ENCODE assay signal across 29 cellular contexts in genomic region chr2:70603066-70603465, GRCh38. TPM values are rescaled to one million over a fixed set of nuclear protein-coding genes. Genes with fewer than 3 reads are reported as not detected.
A peak's percentile ranks its signal among the peaks of the same experiment; 100 is the strongest.
DNase-seq lines count a peak whose midpoint lies in the region; ATAC-seq, FAIRE-seq and TF ChIP-seq lines count a peak whose summit lies in the region.
"Had no signal": no experiment of that assay in that cellular context is flagged by ENCODE, and none has a peak within 500 bp of the region (broad histone marks: within the 10 kb centered on the region; RNA-seq: fewer than 3 reads in every experiment).

No MANE protein-coding gene starts in this region.

- no peaks in the 10 kb centered on the region for H3F3A ChIP-seq in MM.1S (ENCODE audit: insufficient read depth, low read length)

- no peak for TF ChIP-seq CTCF in A549 (IDR thresholded peaks at IDR 0.05)
- peak; percentile 15 for TF ChIP-seq CTCF in MM.1S (IDR thresholded peaks at IDR 0.05; ENCODE audit: low read length)
- peak; percentile 41 for TF ChIP-seq CTCF in endodermal cell (conservative IDR thresholded peaks at IDR 0.05)

- no peaks in the 10 kb centered on the region for H3K79me2 ChIP-seq in MM.1S (ENCODE audit: low read length)

- peaks cover 2% of the 10 kb centered on the region for H3K27me3 Mint-ChIP-seq in endodermal cell (ENCODE audit: insufficient read depth)

- H4K20me1 ChIP-seq in BLaER1 (no peaks in the 10 kb centered on the region), MM.1S (ENCODE audit: insufficient read depth, low read length) (no peaks in the 10 kb centered on the region)

- no peak overlapping the region for H3K4me3 ChIP-seq in A549
- H3K4me3 ChIP-seq in BLaER1, result no peak overlapping the region
- H3K4me3 ChIP-seq in MM.1S (ENCODE audit: low read length), result no peak overlapping the region
- no peak overlapping the region for H3K4me3 ChIP-seq in endodermal cell (ENCODE audit: low read length)
- H3K4me3 ChIP-seq: ascending aorta, cardiac muscle cell, gastrocnemius medialis, left ventricle myocardium inferior, thoracic aorta, vagina had no signal

- H3K9me3 Mint-ChIP-seq in endodermal cell, result no peaks in the 10 kb centered on the region
- H3K9me3 Mint-ChIP-seq: activated CD4-positive, alpha-beta memory T cell treated with anti-CD3 and anti-CD28 coated beads, Interleukin-2, amount 10 ng/mL, durations not matched to agents 7 days and 5 days; stimulated activated naive CD8-positive, alpha-beta T cell treated with anti-CD3 and anti-CD28 coated beads, Interleukin-15, Interleukin-2, amounts not matched to agents 100 ng/mL and 50 ng/mL, for 24 hours had no signal

- peak; percentile 39 for FAIRE-seq in A549 (lab: Jason Lieb, UNC)
- FAIRE-seq: GM19239, islet of Langerhans had no signal

- H3K9me2 ChIP-seq in MM.1S (replicated peaks; ENCODE audit: insufficient read depth, low read length), result no peaks in the 10 kb centered on the region

- H3K4me1 Mint-ChIP-seq in endodermal cell, result no peaks in the 10 kb centered on the region

- H3K9ac ChIP-seq in BLaER1, result no peak overlapping the region
- H3K9ac ChIP-seq in MM.1S (ENCODE audit: low read length), result no peak overlapping the region
- H3K9ac ChIP-seq in endodermal cell (ENCODE audit: extremely low read depth, low read length, poor library complexity, severe bottlenecking), result no peak overlapping the region

- no peaks in the 10 kb centered on the region for H3K36me3 Mint-ChIP-seq in endodermal cell (ENCODE audit: low read depth)
- H3K36me3 Mint-ChIP-seq: activated naive CD8-positive, alpha-beta T cell treated with anti-CD3 and anti-CD28 coated beads, Interleukin-2, amount 10 ng/mL, durations not matched to agents 7 days and 5 days had no signal

- H3K9me3 ChIP-seq in A549 (peaks cover 5% of the 10 kb centered on the region; the same call in 1 of the 3 replicates), BLaER1 (peaks cover 8% of the 10 kb centered on the region), MM.1S (replicated peaks; ENCODE audit: insufficient read depth, low read length) (no peaks in the 10 kb centered on the region), endodermal cell (ENCODE audit: control insufficient read depth, low read length) (peaks cover 4% of the 10 kb centered on the region)
- H3K9me3 ChIP-seq: ascending aorta, gastrocnemius medialis, thoracic aorta, vagina had no signal

- intact Hi-C loops in sciatic nerve (cut with DNase I), result no loop called here

- H3K27me3 ChIP-seq in BLaER1, result no peaks in the 10 kb centered on the region
- no peaks in the 10 kb centered on the region for H3K27me3 ChIP-seq in MM.1S (replicated peaks; ENCODE audit: insufficient read depth, low read length)
- peaks cover 9% of the 10 kb centered on the region for H3K27me3 ChIP-seq in endodermal cell (ENCODE audit: control insufficient read depth, insufficient read depth, low read length, poor library complexity, severe bottlenecking)
- H3K27me3 ChIP-seq: ascending aorta, cardiac muscle cell, vagina had no signal

- CTCF ChIA-PET in A549 (lab: Yijun Ruan, JAX), result interaction anchor here (0.9 to 2.4 kb wide), 4 partner anchors 13 to 299 kb away, joined by 3 to 15 read pairs (median 4); no protein-coding TSS in a partner anchor

- H3K4me3 Mint-ChIP-seq in endodermal cell, result no peak overlapping the region
- H3K4me3 Mint-ChIP-seq: activated CD4-positive, alpha-beta memory T cell treated with anti-CD3 and anti-CD28 coated beads, Interleukin-2, amount 10 ng/mL, durations not matched to agents 7 days and 5 days; activated naive CD8-positive, alpha-beta T cell treated with anti-CD3 and anti-CD28 coated beads, Interleukin-2, amount 10 ng/mL, durations not matched to agents 7 days and 5 days; stimulated activated naive CD8-positive, alpha-beta T cell treated with anti-CD3 and anti-CD28 coated beads, Interleukin-15, Interleukin-2, amounts not matched to agents 100 ng/mL and 50 ng/mL, for 24 hours had no signal

- H3K36me3 ChIP-seq in BLaER1 (no peaks in the 10 kb centered on the region), MM.1S (replicated peaks; ENCODE audit: insufficient read depth, low read length) (no peaks in the 10 kb centered on the region), endodermal cell (ENCODE audit: control insufficient read depth, insufficient read depth, low read length) (no peaks in the 10 kb centered on the region)
- H3K36me3 ChIP-seq: ascending aorta, cardiac muscle cell, gastrocnemius medialis, left ventricle myocardium inferior, thoracic aorta, vagina had no signal

- peaks cover 2% of the 10 kb centered on the region; the same call in 2 of the 3 replicates for H3K4me1 ChIP-seq in A549
- peaks cover 19% of the 10 kb centered on the region for H3K4me1 ChIP-seq in BLaER1
- H3K4me1 ChIP-seq in MM.1S (ENCODE audit: low read length), result 0 out of 2 replicates have a peak, but pooled peaks cover 3% of the 10 kb centered on the region
- H3K4me1 ChIP-seq in endodermal cell (ENCODE audit: control insufficient read depth, insufficient read depth, low read length), result no peaks in the 10 kb centered on the region
- H3K4me1 ChIP-seq: ascending aorta, gastrocnemius medialis, left ventricle myocardium inferior, vagina had no signal

- H3K27ac ChIP-seq in A549 (no peak overlapping the region), BLaER1 (peak overlapping the region; percentile 45; the same call in 1 of the 2 replicates), MM.1S (ENCODE audit: low read length) (no peak overlapping the region), endodermal cell (ENCODE audit: low read depth, low read length) (no peak overlapping the region)
- H3K27ac ChIP-seq: ascending aorta, cardiac muscle cell, gastrocnemius medialis, left ventricle myocardium inferior, thoracic aorta, vagina had no signal

- no peak overlapping the region for H2AFZ ChIP-seq in MM.1S (ENCODE audit: low read length)

- no peak for DNase-seq in A549 (ENCODE audit: low read depth in 1 of 2, low spot score in 1 of 2)
- DNase-seq in MM.1S, result no peak
- no peak for DNase-seq in endodermal cell
- no peak for DNase-seq in T-helper 1 cell
- no peak for DNase-seq in glomerular visceral epithelial cell (ENCODE audit: extremely low spot score)
- no peak for DNase-seq in stimulated activated CD4-positive, alpha-beta T cell treated with anti-CD3 and anti-CD28 coated beads, Interleukin-4, amount 100 ng/mL, for 1 hour
- no peak for DNase-seq in sciatic nerve (ENCODE audit: low spot score)
- DNase-seq: activated CD4-positive, alpha-beta memory T cell treated with anti-CD3 and anti-CD28 coated beads, Interleukin-2, amount 10 ng/mL, durations not matched to agents 7 days and 5 days; activated gamma-delta T cell; activated naive CD8-positive, alpha-beta T cell treated with anti-CD3 and anti-CD28 coated beads, Interleukin-2, amount 10 ng/mL, durations not matched to agents 7 days and 5 days; dermis blood vessel endothelial cell; DMS79; gastrocnemius medialis; HCEC 1CT; left ventricle myocardium inferior; NCI-H1694; NCI-H446 treated with DMSO at 0.1 percent for 48 hours; NCI-H82; Right ventricle myocardium superior had no signal

- H3K27ac Mint-ChIP-seq in endodermal cell, result no peak overlapping the region
- H3K27ac Mint-ChIP-seq: activated CD4-positive, alpha-beta memory T cell treated with anti-CD3 and anti-CD28 coated beads, Interleukin-2, amount 10 ng/mL, durations not matched to agents 7 days and 5 days; activated naive CD8-positive, alpha-beta T cell treated with anti-CD3 and anti-CD28 coated beads, Interleukin-2, amount 10 ng/mL, durations not matched to agents 7 days and 5 days; stimulated activated naive CD8-positive, alpha-beta T cell treated with anti-CD3 and anti-CD28 coated beads, Interleukin-15, Interleukin-2, amounts not matched to agents 100 ng/mL and 50 ng/mL, for 24 hours had no signal

- TF ChIP-seq POLR2A in A549 (IDR thresholded peaks at IDR 0.05; ENCODE audit: low read length), result no peak

- no peak overlapping the region for H3K4me2 ChIP-seq in A549
- H3K4me2 ChIP-seq in BLaER1, result peak overlapping the region; percentile 44
- H3K4me2 ChIP-seq in MM.1S (ENCODE audit: low read depth, low read length), result no peak overlapping the region

- POLR2A ChIA-PET in A549 (lab: Yijun Ruan, JAX), result no interaction called here

- TF ChIP-seq RAD21 in A549 (conservative IDR thresholded peaks at IDR 0.05 in 1 of 2, IDR thresholded peaks at IDR 0.05 in 1 of 2), result no peak

- no peak for TF ChIP-seq EP300 in A549 (IDR thresholded peaks at IDR 0.05)

- ATAC-seq in A549, result peak in 1 of 2 experiments; percentile 53; a peak in 2 of 6 replicates
- no peak for ATAC-seq in sciatic nerve
- ATAC-seq: activated CD4-positive, CD25-positive, alpha-beta regulatory T cell treated with anti-CD3 and anti-CD28 coated beads, Interleukin-2, amount 50 U/mL, for 24 hours; gastrocnemius medialis had no signal

TF ChIP-seq in A549, 52 proteins besides CTCF, POLR2A, EP300 and RAD21:
- TF ChIP-seq NPAS2 (CRISPR knock-in tag; IDR thresholded peaks at IDR 0.05; ENCODE audit: borderline replicate concordance), result no peak
- no peak for TF ChIP-seq TFCP2L1 (CRISPR knock-in tag; IDR thresholded peaks at IDR 0.05)
- TF ChIP-seq SMC3 (IDR thresholded peaks at IDR 0.05), result no peak
- no peak for TF ChIP-seq HEYL (CRISPR knock-in tag; IDR thresholded peaks at IDR 0.05)
- no peak for TF ChIP-seq PBX3 (IDR thresholded peaks at IDR 0.05)
- no peak for TF ChIP-seq NR3C1 (IDR thresholded peaks at IDR 0.05)
- no peak for TF ChIP-seq ZC3H11A (IDR thresholded peaks at IDR 0.05)

RNA-seq across cellular contexts. Expression of gene TGFA, which starts 49.4 kb away (rescaled TPM):
- polyA plus RNA-seq in A549 (2011; rRNA removed) (3.5 and 3.6 TPM in 2 replicates), A549 (2017; fragmentation: RNase III; extraction: RNeasy Plus Mini Kit Qiagen cat#74134 plus additional on column Dnase treatment) (5.2 to 7.1 TPM (median 5.3 TPM) in 3 replicates)
- polyA plus RNA-seq in A549 (2012; cell fraction: cytosol; rRNA removed), result 2.5 and 3.2 TPM in 2 replicates
- polyA plus RNA-seq in A549 (2012; cell fraction: nucleus; rRNA removed), result 1.9 and 3.8 TPM in 2 replicates
- polyA minus RNA-seq in A549 (2011; rRNA and poly(A)+ RNA removed), result 4.1 and 5.3 TPM in 2 replicates
- total RNA-seq in endodermal cell (1 to 10 TPM; 2.0 to 3.2 TPM), sciatic nerve (11.8 TPM)
- polyA plus RNA-seq in endodermal cell (2013, experiment 1 of 2), result 0.75 TPM
- polyA plus RNA-seq in endodermal cell (2013, experiment 2 of 2), result 0.66 TPM
- total RNA-seq: activated CD4-positive, alpha-beta memory T cell treated with anti-CD3 and anti-CD28 coated beads, Interleukin-2, amount 10 ng/mL, durations not matched to agents 7 days and 5 days; osteoblast had no signal
- polyA plus RNA-seq: cardiac muscle cell had no signal
